ENCODE assay signal across 10 cellular contexts in genomic region chr19:870963-871401, GRCh38.
DNase-seq lines count a peak whose midpoint lies in the region; TF ChIP-seq lines count a peak whose summit lies in the region.
"Had no signal": no experiment of that assay in that cellular context is flagged by ENCODE, and none has a peak within 500 bp of the region (broad histone marks: within the 10 kb centered on the region; RNA-seq: fewer than 3 reads in every experiment).

No MANE protein-coding gene starts in this region.

- H3K9me3 ChIP-seq in mucosa of rectum (ENCODE audit: control insufficient read depth in 2 of 2, low read length in 2 of 2), result no peaks in the 10 kb centered on the region

- no peak overlapping the region for H3K4me3 ChIP-seq in mucosa of rectum (ENCODE audit: low read length in 2 of 2)
- H3K4me3 ChIP-seq: lung, PC-9 had no signal

- H3K9ac ChIP-seq in mucosa of rectum (ENCODE audit: low read depth in 1 of 2, low read length in 2 of 2), result no peak overlapping the region

- H3K27me3 ChIP-seq in mucosa of rectum (ENCODE audit: control insufficient read depth in 2 of 2, insufficient read depth in 2 of 2, low read length in 2 of 2), result no peaks in the 10 kb centered on the region

- DNase-seq in D341Med (ENCODE audit: low spot score), result peak; percentile 87
- DNase-seq in RWPE1 (ENCODE audit: low spot score), result no peak
- DNase-seq in DMS53 (lab: John Stamatoyannopoulos, UW), result no peak
- no peak for DNase-seq in NCI-H1930 (lab: John Stamatoyannopoulos, UW)
- DNase-seq in ecto neural progenitor cell (ENCODE audit: low spot score), result no peak
- DNase-seq: NCI-H1436 had no signal

- CTCF ChIA-PET in RWPE1 (lab: Yijun Ruan, JAX), result no interaction called here

- POLR2A ChIA-PET in RWPE1 (lab: Yijun Ruan, JAX; ENCODE audit: low non-redundant PET), result interaction anchor here (0.6 kb wide), 1 partner anchor 39 kb away, joined by 3 read pairs; no protein-coding TSS in a partner anchor

- H3K4me1 ChIP-seq in mucosa of rectum (ENCODE audit: control insufficient read depth in 2 of 2, insufficient read depth in 2 of 2, low read length in 2 of 2), result peaks cover 11 to 20% of the 10 kb centered on the region in 2 donors

- H3K27ac ChIP-seq in RWPE1 (peak overlapping the region; percentile 100), mucosa of rectum (ENCODE audit: low read depth in 2 of 2, low read length in 2 of 2) (peak overlapping the region; percentile 2 to 32)
- H3K27ac ChIP-seq: VCaP had no signal

- TF ChIP-seq CTCF in RWPE1 (conservative IDR thresholded peaks at IDR 0.05; ENCODE audit: low read depth), result no peak

- H3K36me3 ChIP-seq in mucosa of rectum (ENCODE audit: control insufficient read depth in 2 of 2, insufficient read depth in 2 of 2, low read length in 2 of 2), result peaks cover 8 to 12% of the 10 kb centered on the region in 2 donors
